Comparison of ENCODE assay signal across 33 cellular contexts in the genomic region with DNA sequence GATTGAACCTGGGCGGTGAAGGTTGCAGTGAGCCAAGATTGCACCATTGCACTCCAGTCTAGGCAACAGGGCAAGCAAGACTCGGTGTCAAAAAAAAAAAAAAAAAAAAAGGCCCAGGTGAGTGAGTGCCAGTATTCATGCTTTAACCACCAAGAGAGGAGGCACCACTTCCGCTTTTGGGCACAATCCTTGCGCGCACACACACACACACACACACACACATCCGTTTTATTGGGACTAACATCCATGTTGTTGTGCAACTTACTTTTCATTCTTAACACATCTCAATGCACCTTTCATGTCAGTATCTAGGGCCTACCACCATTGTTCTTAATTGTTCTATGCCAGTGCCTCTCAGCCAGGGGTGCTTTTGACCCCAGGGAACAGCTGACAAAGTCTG.
"Had no signal": no experiment of that assay in that cellular context is flagged by ENCODE, and none has a peak within 500 bp of the region (broad histone marks: within the 10 kb centered on the region; RNA-seq: fewer than 3 reads in every experiment).

No MANE protein-coding gene starts in this region.

- ATAC-seq: activated naive CD8-positive, alpha-beta T cell treated with anti-CD3 and anti-CD28 coated beads, Interleukin-2, amount 50 U/mL, for 24 hours; esophagus mucosa; heart left ventricle; left colon; sciatic nerve; stimulated activated effector memory CD8-positive, alpha-beta T cell treated with anti-CD3 and anti-CD28 coated beads, Interleukin-12 subunit alpha, Interleukin-12 subunit beta, amount 100 ng/mL, for 72 hours; WTC11 had no signal

- H3K27ac Mint-ChIP-seq: activated CD4-positive, alpha-beta T cell treated with anti-CD3 and anti-CD28 coated beads, Interleukin-2, amount 10 ng/mL, durations not matched to agents 7 days and 5 days; activated naive CD4-positive, alpha-beta T cell treated with anti-CD3 and anti-CD28 coated beads, Interleukin-2, amount 50 U/mL, for 24 hours; activated naive CD8-positive, alpha-beta T cell treated with anti-CD3 and anti-CD28 coated beads, Interleukin-2, amount 50 U/mL, for 24 hours; activated T-helper 2 cell treated with anti-CD3 and anti-CD28 coated beads, Interferon-gamma antibody, Interleukin-2, Interleukin-4, amounts not matched to agents 10 μg/mL and 5 μg/mL and 100 μg/mL, durations not matched to agents 14 hours and 24 hours and 36 hours; dendritic cell treated with granulocyte-macrophage colony-stimulating factor and Interleukin-4, amounts not matched to agents 40 ng/mL and 50 ng/mL, for 4 days; endodermal cell; immature natural killer cell; mesothelial cell of epicardium; naive B cell; nephron progenitor cell; progenitor cell of endocrine pancreas; stimulated activated naive CD8-positive, alpha-beta T cell treated with anti-CD3 and anti-CD28 coated beads, Interleukin-15, Interleukin-2, amounts not matched to agents 100 ng/mL and 50 ng/mL, for 24 hours; type B pancreatic cell had no signal

- H3K27ac ChIP-seq: heart left ventricle, neutrophil, thoracic aorta, vagina had no signal

- H3K36me3 Mint-ChIP-seq: activated naive CD4-positive, alpha-beta T cell treated with anti-CD3 and anti-CD28 coated beads, Interleukin-2, amount 50 U/mL, for 24 hours; immature natural killer cell; mesothelial cell of epicardium; type B pancreatic cell; WTC11 had no signal

- H3K9me3 ChIP-seq: heart left ventricle, neutrophil, thoracic aorta, vagina had no signal

- H3K4me1 ChIP-seq: vagina had no signal

- H3K9me3 Mint-ChIP-seq: activated CD4-positive, alpha-beta memory T cell treated with anti-CD3 and anti-CD28 coated beads, Interleukin-2, amount 10 ng/mL, durations not matched to agents 7 days and 5 days; activated CD4-positive, alpha-beta T cell treated with anti-CD3 and anti-CD28 coated beads, Interleukin-2, amount 10 ng/mL, durations not matched to agents 7 days and 5 days; activated naive CD4-positive, alpha-beta T cell treated with anti-CD3 and anti-CD28 coated beads, Interleukin-2, amount 50 U/mL, for 24 hours; activated naive CD8-positive, alpha-beta T cell treated with anti-CD3 and anti-CD28 coated beads, Interleukin-2, amount 50 U/mL, for 24 hours; activated T-helper 2 cell treated with anti-CD3 and anti-CD28 coated beads, Interferon-gamma antibody, Interleukin-2, Interleukin-4, amounts not matched to agents 10 μg/mL and 5 μg/mL and 100 μg/mL, durations not matched to agents 14 hours and 24 hours and 36 hours; central memory CD8-positive, alpha-beta T cell; dendritic cell treated with granulocyte-macrophage colony-stimulating factor and Interleukin-4, amounts not matched to agents 40 ng/mL and 50 ng/mL, for 4 days; endodermal cell; immature natural killer cell; naive B cell; stimulated activated naive CD8-positive, alpha-beta T cell treated with anti-CD3 and anti-CD28 coated beads, Interleukin-15, Interleukin-2, amounts not matched to agents 100 ng/mL and 50 ng/mL, for 24 hours; type B pancreatic cell; WTC11 had no signal

- H3K4me3 ChIP-seq: heart left ventricle, skin epidermis, thoracic aorta, vagina had no signal

- H3K27me3 Mint-ChIP-seq: activated CD4-positive, alpha-beta memory T cell treated with anti-CD3 and anti-CD28 coated beads, Interleukin-2, amount 10 ng/mL, durations not matched to agents 7 days and 5 days; activated naive CD4-positive, alpha-beta T cell treated with anti-CD3 and anti-CD28 coated beads, Interleukin-2, amount 50 U/mL, for 24 hours had no signal

- H3K36me3 ChIP-seq: heart left ventricle, neutrophil, thoracic aorta, vagina had no signal

- H3K27me3 ChIP-seq: vagina had no signal

- DNase-seq: activated CD4-positive, alpha-beta memory T cell treated with anti-CD3 and anti-CD28 coated beads, Interleukin-2, amount 10 ng/mL, durations not matched to agents 7 days and 5 days; activated CD4-positive, alpha-beta T cell treated with anti-CD3 and anti-CD28 coated beads for 1 hour; activated CD4-positive, alpha-beta T cell treated with anti-CD3 and anti-CD28 coated beads, Interleukin-2, amount 10 ng/mL, durations not matched to agents 7 days and 5 days; activated naive CD8-positive, alpha-beta T cell treated with anti-CD3 and anti-CD28 coated beads, Interleukin-2, amount 50 U/mL, for 24 hours; activated T-cell treated with anti-CD3 and anti-CD28 coated beads, Interleukin-2, amount 50 U/mL, for 48 hours; amygdala; foreskin fibroblast; heart left ventricle; hypothalamus; immature natural killer cell; kidney; left colon; naive B cell; nephron progenitor cell; stimulated activated CD4-positive, alpha-beta T cell treated with anti-CD3 and anti-CD28 coated beads, Interleukin-12 subunit alpha, Interleukin-12 subunit beta, amount 100 ng/mL, for 4 hours; stimulated activated CD4-positive, alpha-beta T cell treated with anti-CD3 and anti-CD28 coated beads, Interleukin-4, amount 100 ng/mL, for 1 hour had no signal

- H3K4me3 Mint-ChIP-seq: activated CD4-positive, alpha-beta memory T cell treated with anti-CD3 and anti-CD28 coated beads, Interleukin-2, amount 10 ng/mL, durations not matched to agents 7 days and 5 days; activated CD4-positive, alpha-beta T cell treated with anti-CD3 and anti-CD28 coated beads, Interleukin-2, amount 10 ng/mL, durations not matched to agents 7 days and 5 days; activated naive CD4-positive, alpha-beta T cell treated with anti-CD3 and anti-CD28 coated beads, Interleukin-2, amount 50 U/mL, for 24 hours; activated naive CD8-positive, alpha-beta T cell treated with anti-CD3 and anti-CD28 coated beads, Interleukin-2, amount 50 U/mL, for 24 hours; central memory CD8-positive, alpha-beta T cell; dendritic cell treated with granulocyte-macrophage colony-stimulating factor and Interleukin-4, amounts not matched to agents 40 ng/mL and 50 ng/mL, for 4 days; endodermal cell; mesothelial cell of epicardium; nephron progenitor cell; stimulated activated effector memory CD8-positive, alpha-beta T cell treated with anti-CD3 and anti-CD28 coated beads, Interleukin-12 subunit alpha, Interleukin-12 subunit beta, amount 100 ng/mL, for 72 hours; stimulated activated naive CD8-positive, alpha-beta T cell treated with anti-CD3 and anti-CD28 coated beads, Interleukin-15, Interleukin-2, amounts not matched to agents 100 ng/mL and 50 ng/mL, for 24 hours; type B pancreatic cell; WTC11 had no signal
